In genomic region chr13:103883152-103883551, GRCh38 we compare ENCODE assay signal across 8 cellular contexts.
DNase-seq lines count a peak whose midpoint lies in the region; ATAC-seq, FAIRE-seq and TF ChIP-seq lines count a peak whose summit lies in the region.

No MANE protein-coding gene starts in this region.

- TF ChIP-seq EP300 in stomach (IDR thresholded peaks at IDR 0.05) = no peak

- H4K20me1 ChIP-seq in keratinocyte (ENCODE audit: control insufficient read depth, extremely low read depth, insufficient read depth, low read length) = no peaks in the 10 kb centered on the region

- no peaks in the 10 kb centered on the region for H3K79me2 ChIP-seq in keratinocyte (ENCODE audit: control insufficient read depth, insufficient read depth, low read length)

- ATAC-seq in GM18873 (IDR thresholded peaks at IDR 0.05; ENCODE audit: low FRiP score, unreplicated experiment) = no peak

- no peak overlapping the region for H3K9ac ChIP-seq in keratinocyte (ENCODE audit: control insufficient read depth, extremely low read depth, insufficient read depth, low read length)

- peak overlapping the region; percentile 34 for H3K4me2 ChIP-seq in keratinocyte (ENCODE audit: control insufficient read depth, extremely low read depth, insufficient read depth, low read depth, low read length)

- H3K9me1 ChIP-seq in keratinocyte (ENCODE audit: control insufficient read depth, extremely low read depth, insufficient read depth, low read length) = no peaks in the 10 kb centered on the region

- no peak for TF ChIP-seq POLR2A in stomach (IDR thresholded peaks at IDR 0.05)

- H3K36me3 ChIP-seq in keratinocyte (ENCODE audit: control insufficient read depth in 2 of 2, extremely low read depth in 1 of 2, insufficient read depth in 2 of 2, low read length in 2 of 2) (no peaks in the 10 kb centered on the region), stomach (no peaks in the 10 kb centered on the region)

- TF ChIP-seq CTCF in keratinocyte (optimal IDR thresholded peaks at IDR 0.05 in 1 of 3, IDR thresholded peaks at IDR 0.05 in 1 of 3, conservative IDR thresholded peaks at IDR 0.05 in 1 of 3; ENCODE audit: extremely low read depth in 1 of 3, insufficient read depth in 2 of 3, low read length in 3 of 3) (peak; percentile 50 to 83 (median 61)), stomach (IDR thresholded peaks at IDR 0.05) (peak in 5 of 7 experiments; percentile 15 to 32 (median 22))

- intact Hi-C loops in stomach (cut with DNase I; ENCODE audit: low total_unique reads) = no loop called here

- H3K27me3 ChIP-seq in keratinocyte (ENCODE audit: control insufficient read depth, extremely low read depth, insufficient read depth, low read length) (no peaks in the 10 kb centered on the region), stomach (no peaks in the 10 kb centered on the region)

- H3K4me3 ChIP-seq in keratinocyte (ENCODE audit: control insufficient read depth in 2 of 3, extremely low read depth in 1 of 3, insufficient read depth in 2 of 3, low read depth in 1 of 3, low read length in 3 of 3) (peak overlapping the region in 1 of 3 experiments; percentile 9), stomach (no peak overlapping the region)

- H3K27ac ChIP-seq in keratinocyte (ENCODE audit: control insufficient read depth, insufficient read depth, low read length) (no peak overlapping the region), stomach (no peak overlapping the region)

- H3K9me3 ChIP-seq in keratinocyte (ENCODE audit: control insufficient read depth, low read depth, low read length) (no peaks in the 10 kb centered on the region), stomach (no peaks in the 10 kb centered on the region)

- peaks cover 6% of the 10 kb centered on the region for H3K4me1 ChIP-seq in keratinocyte (ENCODE audit: control insufficient read depth, extremely low read depth, insufficient read depth, low read length)
- H3K4me1 ChIP-seq in stomach = peaks cover 0 to 5% (median 2%) of the 10 kb centered on the region in 4 donors

- dilution Hi-C loops in keratinocyte (cut with MboI; ENCODE audit: extremely low pct_ligation_motif_present, low sequenced_read_pairs) = no loop called here

- H2AFZ ChIP-seq in keratinocyte (ENCODE audit: control insufficient read depth, low read length) = no peak overlapping the region

- DNase-seq in DMS 273 (lab: John Stamatoyannopoulos, UW; ENCODE audit: unreplicated experiment) = peak; percentile 64
- DNase-seq in DMS 273 treated with DMSO at 0.1 percent for 48 hours (lab: John Stamatoyannopoulos, UW) = no peak
- DNase-seq in NCI-H524 treated with DMSO at 0.1 percent for 48 hours (lab: John Stamatoyannopoulos, UW) = peak; percentile 19
- DNase-seq in cerebellar cortex (ENCODE audit: low spot score) = peak; percentile 55
- DNase-seq in keratinocyte (ENCODE audit: low read depth, low spot score) = no peak
- DNase-seq in stomach = peak; percentile 68
- no peak for DNase-seq in NK-92 (lab: John Stamatoyannopoulos, UW; ENCODE audit: unreplicated experiment)

- FAIRE-seq in keratinocyte (lab: Jason Lieb, UNC) = peak; percentile 94

- WGBS in stomach, 5 donors = 3 to 12% (median 8%) methylated on average over 7 to 8 of the region's 8 CpGs

Comparison
In these comparisons a context has a peak if more than half of its experiments do, and no peak if none do; other contexts are left out.
1. DNase-seq: peak in DMS 273 (single experiment), NCI-H524 treated with DMSO at 0.1 percent for 48 hours (single experiment), cerebellar cortex (single experiment) and stomach (single experiment); none in DMS 273 treated with DMSO at 0.1 percent for 48 hours (single experiment), keratinocyte (single experiment) and NK-92 (single experiment).